In the genomic region with DNA sequence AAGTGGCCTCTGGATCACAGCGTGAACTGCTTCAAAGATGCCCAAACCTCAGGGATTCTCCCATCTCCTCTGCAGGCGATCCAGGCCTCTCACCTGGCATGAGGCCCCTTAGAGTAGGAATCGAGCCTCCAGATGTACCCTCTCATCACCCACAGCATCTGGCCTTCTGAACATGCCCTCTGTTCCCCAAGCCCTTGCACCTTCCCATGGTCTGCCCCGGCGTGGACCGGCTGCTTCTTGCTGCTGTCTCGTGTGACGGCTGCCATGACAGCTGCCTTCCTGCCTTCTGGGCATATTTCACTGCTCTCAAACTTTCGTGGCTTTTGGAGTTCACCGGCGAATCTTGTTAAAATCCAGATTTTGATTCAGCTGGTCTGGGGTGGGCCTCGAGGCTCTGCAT, we compare ENCODE assay signal across 20 cellular contexts.
DNase-seq lines count a peak whose midpoint lies in the region; ATAC-seq and TF ChIP-seq lines count a peak whose summit lies in the region.
"Had no signal": no experiment of that assay in that cellular context is flagged by ENCODE, and none has a peak within 500 bp of the region (broad histone marks: within the 10 kb centered on the region; RNA-seq: fewer than 3 reads in every experiment).

No MANE protein-coding gene starts in this region.

- intact Hi-C loops in ascending aorta (cut with DNase I) = loop anchor here (10.0 kb wide), 1 partner anchor 487 kb away; a partner anchor contains a TSS
- intact Hi-C loops in esophagus squamous epithelium (cut with DNase I) = no loop called here
- intact Hi-C loops in upper lobe of right lung (cut with DNase I) = no loop called here

- H3K4me1 ChIP-seq in ascending aorta (peaks cover 0 to 24% of the 10 kb centered on the region in 2 donors), esophagus squamous epithelium (peaks cover 0 to 3% (median 0%) of the 10 kb centered on the region in 3 donors), upper lobe of right lung (no peaks in the 10 kb centered on the region)
- H3K4me1 ChIP-seq: BLaER1, HAP-1 had no signal

- H3K4me3 ChIP-seq in ascending aorta (no peak overlapping the region), esophagus squamous epithelium (no peak overlapping the region), upper lobe of right lung (no peak overlapping the region)
- H3K4me3 ChIP-seq: BLaER1, GM23338, HAP-1, MG63 had no signal

- H3K9me3 ChIP-seq in ascending aorta (no peaks in the 10 kb centered on the region), esophagus squamous epithelium (no peaks in the 10 kb centered on the region), upper lobe of right lung (no peaks in the 10 kb centered on the region)
- H3K9me3 ChIP-seq: BLaER1, HAP-1, MG63 had no signal

- H3K4me3 Mint-ChIP-seq in stimulated activated naive B cell treated with anti-CD40 and anti-IgM and Interleukin-4, amounts not matched to agents 10 μg/mL and 1 μg/mL and 100 μg/mL, for 72 hours = no peak overlapping the region
- H3K4me3 Mint-ChIP-seq: CD4-positive, alpha-beta T cell; GM23338; HFFc6 had no signal

- H3K27ac ChIP-seq in ascending aorta = peak overlapping the region; percentile 73 to 91
- peak overlapping the region in 3 of 4 donors; percentile 3 to 58 (median 49) for H3K27ac ChIP-seq in esophagus squamous epithelium
- peak overlapping the region; percentile 63 for H3K27ac ChIP-seq in upper lobe of right lung
- H3K27ac ChIP-seq: BLaER1 had no signal

- no peak for TF ChIP-seq POLR2A in esophagus squamous epithelium (IDR thresholded peaks at IDR 0.05)

- 72 to 84% methylated on average over 10 to 11 of the region's 12 CpGs for WGBS in esophagus squamous epithelium, 2 donors

- no peaks in the 10 kb centered on the region for H3K36me3 Mint-ChIP-seq in stimulated activated naive B cell treated with anti-CD40 and anti-IgM and Interleukin-4, amounts not matched to agents 10 μg/mL and 1 μg/mL and 100 μg/mL, for 72 hours

- H3K27me3 ChIP-seq in ascending aorta = no peaks in the 10 kb centered on the region
- no peaks in the 10 kb centered on the region for H3K27me3 ChIP-seq in esophagus squamous epithelium
- H3K27me3 ChIP-seq in upper lobe of right lung = no peaks in the 10 kb centered on the region
- H3K27me3 ChIP-seq: BLaER1, MG63 had no signal

- no peaks in the 10 kb centered on the region for H3K4me1 Mint-ChIP-seq in stimulated activated naive B cell treated with anti-CD40 and anti-IgM and Interleukin-4, amounts not matched to agents 10 μg/mL and 1 μg/mL and 100 μg/mL, for 72 hours

- H3K36me3 ChIP-seq in ascending aorta (no peaks in the 10 kb centered on the region), esophagus squamous epithelium (peaks cover 0 to 25% (median 6%) of the 10 kb centered on the region in 3 donors), upper lobe of right lung (peaks cover 3% of the 10 kb centered on the region)
- H3K36me3 ChIP-seq: BLaER1, HAP-1, MG63 had no signal

- TF ChIP-seq CTCF in ascending aorta (IDR thresholded peaks at IDR 0.05) (no peak), esophagus squamous epithelium (IDR thresholded peaks at IDR 0.05) (no peak), upper lobe of right lung (IDR thresholded peaks at IDR 0.05) (no peak)

- H3K9me3 Mint-ChIP-seq in stimulated activated naive B cell treated with anti-CD40 and anti-IgM and Interleukin-4, amounts not matched to agents 10 μg/mL and 1 μg/mL and 100 μg/mL, for 72 hours = peaks cover 0 to 2% of the 10 kb centered on the region in 2 donors
- H3K9me3 Mint-ChIP-seq: CD4-positive, alpha-beta T cell; GM23338; HFFc6 had no signal

- no peaks in the 10 kb centered on the region for H3K27me3 Mint-ChIP-seq in stimulated activated naive B cell treated with anti-CD40 and anti-IgM and Interleukin-4, amounts not matched to agents 10 μg/mL and 1 μg/mL and 100 μg/mL, for 72 hours
- H3K27me3 Mint-ChIP-seq: CD4-positive, alpha-beta T cell had no signal

- ATAC-seq in stimulated activated naive B cell treated with anti-CD40 and anti-IgM and Interleukin-4, amounts not matched to agents 10 μg/mL and 1 μg/mL and 100 μg/mL, for 72 hours (replicated peaks) = no peak
- ATAC-seq in upper lobe of right lung = no peak
- ATAC-seq: GM23338 had no signal

- DNase-seq in ascending aorta (ENCODE audit: low spot score in 2 of 2) = no peak
- DNase-seq in esophagus squamous epithelium (lab: John Stamatoyannopoulos, UW) = no peak
- no peak for DNase-seq in stimulated activated naive B cell treated with anti-CD40 and anti-IgM and Interleukin-4, amounts not matched to agents 10 μg/mL and 1 μg/mL and 100 μg/mL, for 72 hours
- no peak for DNase-seq in upper lobe of right lung
- no peak for DNase-seq in OCI-M1 (lab: John Stamatoyannopoulos, UW)
- DNase-seq in NCI-H345 (lab: John Stamatoyannopoulos, UW) = no peak
- no peak for DNase-seq in C1 segment of cervical spinal cord (lab: John Stamatoyannopoulos, UW)
- DNase-seq: CD4-positive, alpha-beta T cell; HFFc6; KBM-7; MG63; NCI-H1105 treated with DMSO at 0.1 percent for 48 hours; NCI-H2029; NCI-H446 treated with DMSO at 0.1 percent for 48 hours; NCI-H526; Right ventricle myocardium superior; RPMI8226 had no signal

- H3K27ac Mint-ChIP-seq in stimulated activated naive B cell treated with anti-CD40 and anti-IgM and Interleukin-4, amounts not matched to agents 10 μg/mL and 1 μg/mL and 100 μg/mL, for 72 hours = peak overlapping the region; percentile 57
- H3K27ac Mint-ChIP-seq: CD4-positive, alpha-beta T cell; GM23338; HFFc6 had no signal
